ENCODE assay signal across 24 cellular contexts in genomic region chr19:32396046-32396652, GRCh38. TPM values are rescaled to one million over a fixed set of nuclear protein-coding genes. Genes with fewer than 3 reads are reported as not detected.
A peak's percentile ranks its signal among the peaks of the same experiment; 100 is the strongest.
DNase-seq lines count a peak whose midpoint lies in the region; ATAC-seq, FAIRE-seq and TF ChIP-seq lines count a peak whose summit lies in the region.
"Had no signal": no experiment of that assay in that cellular context is flagged by ENCODE, and none has a peak within 500 bp of the region (broad histone marks: within the 10 kb centered on the region; RNA-seq: fewer than 3 reads in every experiment).

No MANE protein-coding gene starts in this region.

- TF ChIP-seq CTCF in nephron progenitor cell (IDR thresholded peaks at IDR 0.05) (no peak), heart left ventricle (IDR thresholded peaks at IDR 0.05) (no peak)

- peaks cover 0 to 7% (median 0%) of the 10 kb centered on the region in 12 donors for H3K4me1 ChIP-seq in heart left ventricle
- H3K4me1 ChIP-seq: tibial artery had no signal

- H3K27ac Mint-ChIP-seq in nephron progenitor cell: peak overlapping the region; percentile 39
- H3K27ac Mint-ChIP-seq: activated CD4-positive, alpha-beta T cell treated with anti-CD3 and anti-CD28 coated beads, Interleukin-2, amount 10 ng/mL, durations not matched to agents 7 days and 5 days; B cell; dendritic cell treated with granulocyte-macrophage colony-stimulating factor and Interleukin-4, amounts not matched to agents 40 ng/mL and 50 ng/mL, for 4 days had no signal

- no peaks in the 10 kb centered on the region for H3K9me3 Mint-ChIP-seq in nephron progenitor cell
- H3K9me3 Mint-ChIP-seq: activated CD4-positive, alpha-beta T cell treated with anti-CD3 and anti-CD28 coated beads, Interleukin-2, amount 10 ng/mL, durations not matched to agents 7 days and 5 days; dendritic cell treated with granulocyte-macrophage colony-stimulating factor and Interleukin-4, amounts not matched to agents 40 ng/mL and 50 ng/mL, for 4 days had no signal

- 76 to 84% (median 80%) methylated on average over 6 of the region's 6 CpGs for WGBS in heart left ventricle, 4 donors

- FAIRE-seq in RCC 7860 (lab: Jason Lieb, UNC): no peak
- FAIRE-seq: endometrium, TTC549 had no signal

- intact Hi-C loops in heart left ventricle (cut with DNase I): no loop called here

- peaks cover 16% of the 10 kb centered on the region for H3K36me3 Mint-ChIP-seq in nephron progenitor cell (ENCODE audit: low read depth)

- peaks cover 0 to 4% (median 0%) of the 10 kb centered on the region in 9 donors for H3K27me3 ChIP-seq in heart left ventricle
- H3K27me3 ChIP-seq: tibial artery had no signal

- H3K4me1 Mint-ChIP-seq in nephron progenitor cell: peaks cover 5% of the 10 kb centered on the region
- H3K4me1 Mint-ChIP-seq: activated CD4-positive, alpha-beta T cell treated with anti-CD3 and anti-CD28 coated beads, Interleukin-2, amount 10 ng/mL, durations not matched to agents 7 days and 5 days had no signal

- no peak for TF ChIP-seq POLR2A in heart left ventricle (IDR thresholded peaks at IDR 0.05)

- H3K27ac ChIP-seq in caudate nucleus (ENCODE audit: low read depth, low read length) (peak overlapping the region; percentile 80), heart left ventricle (no peak overlapping the region)
- H3K27ac ChIP-seq: 22Rv1, tibial artery had no signal

- ATAC-seq in activated CD4-positive, CD25-positive, alpha-beta regulatory T cell treated with anti-CD3 and anti-CD28 coated beads, Interleukin-2, amount 50 U/mL, for 24 hours: peak; percentile 85 to 91
- ATAC-seq in HG02870 (IDR thresholded peaks at IDR 0.05; ENCODE audit: unreplicated experiment): peak; percentile 36
- ATAC-seq in heart left ventricle: no peak

- H3K9me3 ChIP-seq in heart left ventricle: no peaks in the 10 kb centered on the region
- H3K9me3 ChIP-seq: tibial artery had no signal

- H3K36me3 ChIP-seq in heart left ventricle: peaks cover 0 to 6% (median 0%) of the 10 kb centered on the region in 9 donors
- H3K36me3 ChIP-seq: tibial artery had no signal

- H3K4me3 Mint-ChIP-seq in nephron progenitor cell: no peak overlapping the region
- H3K4me3 Mint-ChIP-seq: activated CD4-positive, alpha-beta T cell treated with anti-CD3 and anti-CD28 coated beads, Interleukin-2, amount 10 ng/mL, durations not matched to agents 7 days and 5 days; B cell; dendritic cell treated with granulocyte-macrophage colony-stimulating factor and Interleukin-4, amounts not matched to agents 40 ng/mL and 50 ng/mL, for 4 days had no signal

- no peak overlapping the region for H3K4me3 ChIP-seq in heart left ventricle
- H3K4me3 ChIP-seq: tibial artery had no signal

- no peaks in the 10 kb centered on the region for H3K27me3 Mint-ChIP-seq in nephron progenitor cell (ENCODE audit: low read depth, poor library complexity)
- H3K27me3 Mint-ChIP-seq: activated CD4-positive, alpha-beta T cell treated with anti-CD3 and anti-CD28 coated beads, Interleukin-2, amount 10 ng/mL, durations not matched to agents 7 days and 5 days; B cell had no signal

- DNase-seq in activated CD4-positive, CD25-positive, alpha-beta regulatory T cell (lab: John Stamatoyannopoulos, UW): no peak
- peak in 20 of 61 donors; percentile 3 to 84 (median 28) for DNase-seq in caudate nucleus (lab: John Stamatoyannopoulos, UW)
- no peak for DNase-seq in nephron progenitor cell
- no peak for DNase-seq in islet precursor cell
- no peak for DNase-seq in RCC 7860 (ENCODE audit: low spot score)
- DNase-seq in heart left ventricle: no peak
- DNase-seq: activated CD4-positive, alpha-beta T cell treated with anti-CD3 and anti-CD28 coated beads, Interleukin-2, amount 10 ng/mL, durations not matched to agents 7 days and 5 days; amygdala; H7; IMR-90; NCI-H1105; NCI-H2107; NCI-H510A; posterior cingulate gyrus; stimulated activated CD4-positive, alpha-beta T cell treated with anti-CD3 and anti-CD28 coated beads, Interleukin-2, amount 100 ng/mL, for 24 hours; stimulated activated naive CD4-positive, alpha-beta T cell; tibial artery had no signal

RNA-seq across cellular contexts. Expression of gene DPY19L3, which starts 9.4 kb away (rescaled TPM):
- 10 to 100 TPM in 4 of 9 donors, 1 to 10 TPM in 5; 3.6 to 15.2 (median 8.7) TPM for total RNA-seq in heart left ventricle
- polyA plus RNA-seq in heart left ventricle: 1 to 10 TPM; 1.5 to 5.3 TPM

RNA-seq across cellular contexts. Expression of gene ZNF507, which starts 50.7 kb away (rescaled TPM):
- total RNA-seq in heart left ventricle: 10 to 100 TPM in 8 of 9 donors, 1 to 10 TPM in 1; 9.1 to 27.3 (median 17.3) TPM
- polyA plus RNA-seq in heart left ventricle: 1 to 10 TPM; 4.2 to 7.7 TPM

Comparison
In these comparisons a context has a peak if more than half of its experiments do, and no peak if none do; other contexts are left out.
1. ATAC-seq: peak in activated CD4-positive, CD25-positive, alpha-beta regulatory T cell treated with anti-CD3 and anti-CD28 coated beads, Interleukin-2, amount 50 U/mL, for 24 hours (2 of 2) and HG02870 (single experiment); none in heart left ventricle (0 of 4).